In the genomic region with DNA sequence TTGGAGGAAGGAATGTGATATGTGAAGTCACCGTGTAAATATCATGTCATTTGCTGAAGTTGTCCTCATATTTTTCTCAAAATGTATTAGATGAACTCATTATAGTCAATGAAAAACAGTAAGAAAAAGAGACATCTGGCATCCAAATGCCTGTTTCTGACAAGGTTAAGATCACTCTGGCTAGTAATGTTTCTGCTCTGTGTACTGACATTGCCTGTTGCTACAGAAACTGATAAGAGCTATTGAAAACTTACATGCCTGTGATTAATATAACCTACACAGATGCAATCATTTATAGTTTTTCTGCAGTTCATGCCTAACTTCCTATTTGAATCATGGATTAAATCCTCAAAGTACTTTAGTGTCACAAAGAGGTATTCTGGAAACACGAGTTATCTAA, we compare ENCODE assay signal across 22 cellular contexts.
"Had no signal": no experiment of that assay in that cellular context is flagged by ENCODE, and none has a peak within 500 bp of the region (broad histone marks: within the 10 kb centered on the region; RNA-seq: fewer than 3 reads in every experiment).

No MANE protein-coding gene starts in this region.

- H3K4me3 ChIP-seq: colonic mucosa, hepatocyte, thoracic aorta, upper lobe of left lung had no signal

- DNase-seq: activated CD4-positive, alpha-beta memory T cell treated with anti-CD3 and anti-CD28 coated beads, Interleukin-2, amount 10 ng/mL, durations not matched to agents 7 days and 5 days; activated CD4-positive, alpha-beta T cell treated with anti-CD3 and anti-CD28 coated beads for 48 hours; activated CD4-positive, CD25-positive, alpha-beta regulatory T cell; activated CD8-positive, alpha-beta memory T cell treated with anti-CD3 and anti-CD28 coated beads, Interleukin-2, amount 10 ng/mL, durations not matched to agents 7 days and 5 days; activated naive CD4-positive, alpha-beta T cell treated with Interleukin-2 at 50 U/mL for 16 hours; activated naive CD8-positive, alpha-beta T cell treated with anti-CD3 and anti-CD28 coated beads, Interleukin-2, amount 10 ng/mL, durations not matched to agents 7 days and 5 days; central memory CD4-positive, alpha-beta T cell; colonic mucosa; endodermal cell; foreskin keratinocyte; left colon; midbrain; nephron progenitor cell; nucleus accumbens; posterior cingulate gyrus; stimulated activated naive B cell treated with anti-CD40 and anti-IgM and Interleukin-4, amounts not matched to agents 10 μg/mL and 1 μg/mL and 100 μg/mL, for 72 hours; T-helper 9 cell; upper lobe of left lung had no signal

- H3K36me3 Mint-ChIP-seq: activated CD8-positive, alpha-beta memory T cell treated with anti-CD3 and anti-CD28 coated beads, Interleukin-2, amount 10 ng/mL, durations not matched to agents 7 days and 5 days; activated naive CD8-positive, alpha-beta T cell treated with anti-CD3 and anti-CD28 coated beads, Interleukin-2, amount 10 ng/mL, durations not matched to agents 7 days and 5 days had no signal

- H3K9me3 Mint-ChIP-seq: activated CD4-positive, alpha-beta memory T cell treated with anti-CD3 and anti-CD28 coated beads, Interleukin-2, amount 10 ng/mL, durations not matched to agents 7 days and 5 days; activated naive CD8-positive, alpha-beta T cell treated with anti-CD3 and anti-CD28 coated beads, Interleukin-2, amount 10 ng/mL, durations not matched to agents 7 days and 5 days; endodermal cell had no signal

- H3K4me3 Mint-ChIP-seq: activated CD4-positive, alpha-beta memory T cell treated with anti-CD3 and anti-CD28 coated beads, Interleukin-2, amount 10 ng/mL, durations not matched to agents 7 days and 5 days; activated CD8-positive, alpha-beta memory T cell treated with anti-CD3 and anti-CD28 coated beads, Interleukin-2, amount 10 ng/mL, durations not matched to agents 7 days and 5 days; activated naive CD8-positive, alpha-beta T cell treated with anti-CD3 and anti-CD28 coated beads, Interleukin-2, amount 10 ng/mL, durations not matched to agents 7 days and 5 days; activated T-helper 17 cell treated with anti-CD3 and anti-CD28 coated beads, Interleukin-2, amount 50 U/mL, for 72 hours; brain; endodermal cell; nephron progenitor cell; stimulated activated naive B cell treated with anti-CD40 and anti-IgM and Interleukin-4, amounts not matched to agents 10 μg/mL and 1 μg/mL and 100 μg/mL, for 72 hours had no signal

- H3K4me1 Mint-ChIP-seq: activated CD4-positive, alpha-beta memory T cell treated with anti-CD3 and anti-CD28 coated beads, Interleukin-2, amount 10 ng/mL, durations not matched to agents 7 days and 5 days; activated CD8-positive, alpha-beta memory T cell treated with anti-CD3 and anti-CD28 coated beads, Interleukin-2, amount 10 ng/mL, durations not matched to agents 7 days and 5 days; activated naive CD8-positive, alpha-beta T cell treated with anti-CD3 and anti-CD28 coated beads, Interleukin-2, amount 10 ng/mL, durations not matched to agents 7 days and 5 days; activated T-helper 17 cell treated with anti-CD3 and anti-CD28 coated beads, Interleukin-2, amount 50 U/mL, for 72 hours; brain; endodermal cell; stimulated activated naive B cell treated with anti-CD40 and anti-IgM and Interleukin-4, amounts not matched to agents 10 μg/mL and 1 μg/mL and 100 μg/mL, for 72 hours had no signal

- H3K27me3 Mint-ChIP-seq: activated CD4-positive, alpha-beta memory T cell treated with anti-CD3 and anti-CD28 coated beads, Interleukin-2, amount 10 ng/mL, durations not matched to agents 7 days and 5 days; activated CD8-positive, alpha-beta memory T cell treated with anti-CD3 and anti-CD28 coated beads, Interleukin-2, amount 10 ng/mL, durations not matched to agents 7 days and 5 days; activated naive CD8-positive, alpha-beta T cell treated with anti-CD3 and anti-CD28 coated beads, Interleukin-2, amount 10 ng/mL, durations not matched to agents 7 days and 5 days; activated T-helper 17 cell treated with anti-CD3 and anti-CD28 coated beads, Interleukin-2, amount 50 U/mL, for 72 hours; brain; stimulated activated naive B cell treated with anti-CD40 and anti-IgM and Interleukin-4, amounts not matched to agents 10 μg/mL and 1 μg/mL and 100 μg/mL, for 72 hours had no signal

- ATAC-seq: activated CD8-positive, alpha-beta memory T cell treated with anti-CD3 and anti-CD28 coated beads, Interleukin-2, amount 10 ng/mL, durations not matched to agents 7 days and 5 days; activated T-helper 17 cell treated with anti-CD3 and anti-CD28 coated beads, Interleukin-2, amount 50 U/mL, for 72 hours; foreskin keratinocyte; left colon; stimulated activated naive B cell treated with anti-CD40 and anti-IgM and Interleukin-4, amounts not matched to agents 10 μg/mL and 1 μg/mL and 100 μg/mL, for 72 hours had no signal

- H3K27ac Mint-ChIP-seq: activated CD4-positive, alpha-beta memory T cell treated with anti-CD3 and anti-CD28 coated beads, Interleukin-2, amount 10 ng/mL, durations not matched to agents 7 days and 5 days; activated CD8-positive, alpha-beta memory T cell treated with anti-CD3 and anti-CD28 coated beads, Interleukin-2, amount 10 ng/mL, durations not matched to agents 7 days and 5 days; activated naive CD8-positive, alpha-beta T cell treated with anti-CD3 and anti-CD28 coated beads, Interleukin-2, amount 10 ng/mL, durations not matched to agents 7 days and 5 days; activated T-helper 17 cell treated with anti-CD3 and anti-CD28 coated beads, Interleukin-2, amount 50 U/mL, for 72 hours; brain; endodermal cell; nephron progenitor cell; stimulated activated naive B cell treated with anti-CD40 and anti-IgM and Interleukin-4, amounts not matched to agents 10 μg/mL and 1 μg/mL and 100 μg/mL, for 72 hours had no signal
